13 cellular contexts compared by ENCODE assay signal in the genomic region with DNA sequence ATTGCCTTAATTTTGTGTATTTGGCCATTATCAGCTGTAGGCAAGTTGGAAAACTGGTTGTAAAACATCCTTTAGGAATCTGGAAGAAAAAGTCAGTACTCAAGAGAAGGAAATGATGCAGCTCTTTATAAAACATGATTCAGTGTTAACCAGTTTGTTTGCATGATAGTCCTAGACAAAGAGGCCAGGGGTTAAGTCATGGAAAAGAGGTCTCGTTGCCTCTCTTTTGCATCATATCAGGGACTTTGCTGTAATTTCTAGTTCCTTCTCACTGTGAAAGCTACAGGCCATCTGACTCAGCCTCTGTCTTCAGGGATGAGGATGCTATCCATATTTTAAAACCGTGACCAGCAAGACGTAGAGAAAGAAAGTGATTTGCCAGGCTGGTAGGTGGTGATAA. TPM values are rescaled to one million over a fixed set of nuclear protein-coding genes. Genes with fewer than 3 reads are reported as not detected.
DNase-seq lines count a peak whose midpoint lies in the region; ATAC-seq and TF ChIP-seq lines count a peak whose summit lies in the region.
"Had no signal": no experiment of that assay in that cellular context is flagged by ENCODE, and none has a peak within 500 bp of the region (broad histone marks: within the 10 kb centered on the region; RNA-seq: fewer than 3 reads in every experiment).

No MANE protein-coding gene starts in this region.

- peak overlapping the region; percentile 71 for H3K9ac ChIP-seq in smooth muscle cell (ENCODE audit: low read depth)

- H3K36me3 ChIP-seq in RWPE2 (ENCODE audit: low read depth) (no peaks in the 10 kb centered on the region), smooth muscle cell (ENCODE audit: low read depth) (no peaks in the 10 kb centered on the region)
- H3K36me3 ChIP-seq: cardiac muscle cell, tibial artery had no signal

- H3K79me2 ChIP-seq in smooth muscle cell (ENCODE audit: low read depth) = peaks cover 58% of the 10 kb centered on the region

- DNase-seq in GM03348 (ENCODE audit: low spot score) (peak; percentile 81), RWPE2 (ENCODE audit: low spot score) (no peak), smooth muscle cell (lab: John Stamatoyannopoulos, UW; ENCODE audit: unreplicated experiment) (no peak), T-helper 2 cell (no peak)
- DNase-seq: activated effector memory CD4-positive, alpha-beta T cell treated with anti-CD3 and anti-CD28 coated beads, Interleukin-2, amount 50 U/mL, for 16 hours; COR-L47; naive thymus-derived CD8-positive, alpha-beta T cell; stimulated activated CD8-positive, alpha-beta memory T cell treated with anti-CD3 and anti-CD28 coated beads, Interleukin-4, amount 100 ng/mL, for 48 hours; tibial artery had no signal

- peaks cover 3% of the 10 kb centered on the region for H3F3A ChIP-seq in smooth muscle cell (ENCODE audit: low read depth)

- H3K4me1 ChIP-seq in RWPE2 (ENCODE audit: insufficient read depth, poor library complexity, severe bottlenecking) = peaks cover 21% of the 10 kb centered on the region
- H3K4me1 ChIP-seq in smooth muscle cell (ENCODE audit: low read depth) = no peaks in the 10 kb centered on the region
- H3K4me1 ChIP-seq: tibial artery had no signal

- no peak overlapping the region for H2AFZ ChIP-seq in smooth muscle cell (ENCODE audit: low read depth)

- peak; percentile 41 for ATAC-seq in RWPE2 (ENCODE audit: low read depth)
- peak; percentile 43 for ATAC-seq in esophagus mucosa
- ATAC-seq in HG03521 (IDR thresholded peaks at IDR 0.05; ENCODE audit: unreplicated experiment) = no peak
- no peak for ATAC-seq in GM18858 (IDR thresholded peaks at IDR 0.05; ENCODE audit: unreplicated experiment)
- ATAC-seq: naive thymus-derived CD8-positive, alpha-beta T cell had no signal

- H4K20me1 ChIP-seq in smooth muscle cell (ENCODE audit: low read depth) = peaks cover 31% of the 10 kb centered on the region

- WGBS in smooth muscle cell (ENCODE audit: low lambda C conversion rate) = 20% methylated on average over 3 of the region's 3 CpGs

- H3K9me3 ChIP-seq in RWPE2 (ENCODE audit: severe bottlenecking) = no peaks in the 10 kb centered on the region
- no peaks in the 10 kb centered on the region for H3K9me3 ChIP-seq in smooth muscle cell (replicated peaks; ENCODE audit: low read depth)
- H3K9me3 ChIP-seq: tibial artery had no signal

- H3K27me3 ChIP-seq in RWPE2 (ENCODE audit: insufficient read depth, poor library complexity, severe bottlenecking) (no peaks in the 10 kb centered on the region), smooth muscle cell (ENCODE audit: low read depth) (no peaks in the 10 kb centered on the region)
- H3K27me3 ChIP-seq: cardiac muscle cell, tibial artery had no signal

- peak overlapping the region; percentile 10 for H3K27ac ChIP-seq in RWPE2 (ENCODE audit: poor library complexity, severe bottlenecking)
- peak overlapping the region; percentile 90 for H3K27ac ChIP-seq in smooth muscle cell (ENCODE audit: low read depth)
- H3K27ac ChIP-seq: cardiac muscle cell, tibial artery had no signal

- TF ChIP-seq CTCF in RWPE2 (IDR thresholded peaks at IDR 0.05; ENCODE audit: poor library complexity, severe bottlenecking) (no peak), smooth muscle cell (IDR thresholded peaks at IDR 0.05; ENCODE audit: borderline replicate concordance, insufficient read depth, poor library complexity, severe bottlenecking) (no peak)

- H3K4me2 ChIP-seq in smooth muscle cell = peak overlapping the region; percentile 67

- no peak overlapping the region for H3K4me3 ChIP-seq in RWPE2 (ENCODE audit: severe bottlenecking)
- no peak overlapping the region for H3K4me3 ChIP-seq in smooth muscle cell
- H3K4me3 ChIP-seq: cardiac muscle cell, tibial artery had no signal

RNA-seq across cellular contexts. Expression of gene NPAS2, which starts 38.0 kb away (rescaled TPM):
- total RNA-seq in esophagus mucosa = 63.6 TPM
- 10.8 and 20.7 TPM in 2 replicates for total RNA-seq in smooth muscle cell
- 20.2 and 24.3 TPM in 2 replicates for polyA plus RNA-seq in smooth muscle cell

Comparison
In these comparisons a context has a peak if more than half of its experiments do, and no peak if none do; other contexts are left out.
1. ATAC-seq: peak in RWPE2 (single experiment) and esophagus mucosa (single experiment); none in HG03521 (single experiment) and GM18858 (single experiment).